2 cellular contexts compared by ENCODE assay signal in genomic region chr1:233081686-233082085, GRCh38.
TF ChIP-seq lines count a peak whose summit lies in the region.

No MANE protein-coding gene starts in this region.

TF ChIP-seq in IMR-90, 13 proteins besides CTCF, POLR2A, EP300 and RAD21 (continued from another document):
- TF ChIP-seq CHD1 (IDR thresholded peaks at IDR 0.05; ENCODE audit: low read depth, low read length) (no peak), MAZ (IDR thresholded peaks at IDR 0.05; ENCODE audit: borderline replicate concordance, low read depth, low read length) (no peak), ELK1 (IDR thresholded peaks at IDR 0.05; ENCODE audit: borderline replicate concordance, low read depth, low read length) (no peak), USF2 (IDR thresholded peaks at IDR 0.05; ENCODE audit: low read depth, low read length) (no peak), RCOR1 (IDR thresholded peaks at IDR 0.05; ENCODE audit: insufficient replicate concordance, low read length) (no peak), MXI1 (IDR thresholded peaks at IDR 0.05; ENCODE audit: borderline replicate concordance, low read depth, low read length) (no peak), SMC3 (IDR thresholded peaks at IDR 0.05; ENCODE audit: low read depth, low read length) (no peak), MAFK (IDR thresholded peaks at IDR 0.05; ENCODE audit: low read depth, low read length) (no peak), RFX5 (IDR thresholded peaks at IDR 0.05; ENCODE audit: low read depth, low read length) (no peak), CEBPB (IDR thresholded peaks at IDR 0.05; ENCODE audit: low read depth, low read length) (no peak)

TF ChIP-seq in GM12878, 131 proteins besides CTCF, POLR2A, EP300 and RAD21 (continued from another document):
- TF ChIP-seq EED (IDR thresholded peaks at IDR 0.05; ENCODE audit: low read depth) (no peak), SMC3 (IDR thresholded peaks at IDR 0.05; ENCODE audit: borderline replicate concordance, low read length) (no peak), E2F8 (IDR thresholded peaks at IDR 0.05; ENCODE audit: low read depth, partially characterized antibody) (no peak), STAT3 (IDR thresholded peaks at IDR 0.05; ENCODE audit: low read depth, low read length) (no peak), SIX5 (IDR thresholded peaks at IDR 0.05; ENCODE audit: low read depth, low read length, severe bottlenecking) (no peak), IKZF2 (IDR thresholded peaks at IDR 0.05) (no peak), ZBTB11 (CRISPR knock-in tag; IDR thresholded peaks at IDR 0.05) (no peak)
